8 cellular contexts compared by ENCODE assay signal in the genomic region with DNA sequence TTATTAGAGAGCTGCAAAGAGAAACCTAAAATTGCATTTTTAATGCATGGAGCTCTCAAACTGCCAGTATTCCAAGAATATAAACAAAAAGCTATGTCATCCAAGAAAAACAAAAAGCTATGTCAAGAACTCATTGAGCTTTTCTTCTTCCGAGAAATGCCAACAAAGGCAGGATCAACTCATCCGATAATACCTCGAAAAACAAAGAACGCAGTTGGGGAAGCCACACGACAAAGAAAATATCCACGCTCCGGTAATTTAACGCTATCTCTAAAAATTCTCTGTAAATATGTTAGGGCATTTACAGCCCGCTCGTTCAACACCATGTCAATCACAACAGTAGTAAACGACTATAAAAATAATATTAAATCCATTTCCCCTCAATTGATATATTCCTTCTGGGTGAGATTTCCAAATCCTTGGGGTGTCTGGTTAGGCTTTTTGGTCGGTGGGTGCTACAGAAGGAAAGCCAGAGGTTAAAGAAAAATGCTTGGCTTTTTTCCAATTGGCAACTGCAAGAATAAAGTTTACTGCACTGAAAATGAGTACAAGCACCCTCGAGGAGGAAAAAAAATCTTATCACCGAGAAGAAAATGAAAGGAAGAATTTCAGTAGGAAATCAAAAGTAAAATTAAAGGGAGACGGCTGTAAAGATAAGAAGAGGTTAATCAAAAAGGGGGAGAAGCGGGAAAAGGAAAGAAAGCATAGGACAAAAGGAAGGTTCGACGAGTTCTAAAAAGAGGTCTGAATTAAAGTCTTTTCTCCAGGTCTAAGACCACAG. TPM values are rescaled to one million over a fixed set of nuclear protein-coding genes. Genes with fewer than 3 reads are reported as not detected.
DNase-seq lines count a peak whose midpoint lies in the region; ATAC-seq and TF ChIP-seq lines count a peak whose summit lies in the region.

No MANE protein-coding gene starts in this region.

- no peak overlapping the region for H2BK12ac ChIP-seq in neuronal stem cell (ENCODE audit: low read length)

- peak overlapping the region; percentile 4 for H2BK120ac ChIP-seq in neuronal stem cell (ENCODE audit: low read depth, low read length)

- peak overlapping the region; percentile 96 for H2BK5ac ChIP-seq in neuronal stem cell (ENCODE audit: low read length)

- peaks cover 7% of the 10 kb centered on the region for H3K4me1 ChIP-seq in RWPE2 (ENCODE audit: insufficient read depth, poor library complexity, severe bottlenecking)
- peaks cover 1 to 2% of the 10 kb centered on the region in 2 donors for H3K4me1 ChIP-seq in neuronal stem cell (ENCODE audit: control insufficient read depth in 2 of 2, insufficient read depth in 1 of 2, low read depth in 1 of 2, low read length in 2 of 2)

- H3K14ac ChIP-seq in neuronal stem cell (ENCODE audit: low read length), result no peak overlapping the region

- H3K36me3 Mint-ChIP-seq in activated naive CD4-positive, alpha-beta T cell treated with anti-CD3 and anti-CD28 coated beads, Interleukin-2, amount 50 U/mL, for 24 hours, result peaks cover 3% of the 10 kb centered on the region

- no peaks in the 10 kb centered on the region for H3K27me3 Mint-ChIP-seq in activated naive CD4-positive, alpha-beta T cell treated with anti-CD3 and anti-CD28 coated beads, Interleukin-2, amount 50 U/mL, for 24 hours

- H4K8ac ChIP-seq in neuronal stem cell (ENCODE audit: low read depth, low read length), result no peak overlapping the region

- H2AK5ac ChIP-seq in neuronal stem cell (ENCODE audit: low read depth, low read length), result peak overlapping the region; percentile 36

- H3K27ac ChIP-seq in RWPE2 (ENCODE audit: poor library complexity, severe bottlenecking) (peak overlapping the region; percentile 89), epithelial cell of prostate (peak overlapping the region; percentile 92), neuronal stem cell (replicated peaks; ENCODE audit: low read length) (peak overlapping the region; percentile 100)

- no peak for ATAC-seq in RWPE2 (ENCODE audit: low read depth)

- no peak overlapping the region for H2BK15ac ChIP-seq in neuronal stem cell (ENCODE audit: low read length)

- peak overlapping the region; percentile 100 for H3K4me3 Mint-ChIP-seq in activated naive CD4-positive, alpha-beta T cell treated with anti-CD3 and anti-CD28 coated beads, Interleukin-2, amount 50 U/mL, for 24 hours

- H3K27ac Mint-ChIP-seq in activated naive CD4-positive, alpha-beta T cell treated with anti-CD3 and anti-CD28 coated beads, Interleukin-2, amount 50 U/mL, for 24 hours, result peak overlapping the region; percentile 99

- no peak for DNase-seq in activated naive CD4-positive, alpha-beta T cell (lab: John Stamatoyannopoulos, UW)
- DNase-seq in RWPE2 (ENCODE audit: low spot score) (no peak), epithelial cell of prostate (ENCODE audit: low read depth, low spot score) (no peak), neuronal stem cell (ENCODE audit: low spot score) (peak; percentile 35), GM10266 (ENCODE audit: extremely low spot score) (no peak), HuH-7.5 (ENCODE audit: low spot score) (no peak), AG08395 (ENCODE audit: low spot score) (no peak)

- H3K36me3 ChIP-seq in RWPE2 (ENCODE audit: low read depth), result peaks cover 19% of the 10 kb centered on the region; the same call in 1 of the 2 replicates
- peaks cover under 1 to 38% of the 10 kb centered on the region in 2 donors for H3K36me3 ChIP-seq in neuronal stem cell (replicated peaks in 1 of 2; ENCODE audit: control insufficient read depth in 2 of 2, insufficient read depth in 2 of 2, low read length in 2 of 2)

- H3K23ac ChIP-seq in neuronal stem cell (ENCODE audit: low read depth, low read length, poor library complexity), result no peak overlapping the region

- peak overlapping the region; percentile 47 for H3K4me2 ChIP-seq in neuronal stem cell (ENCODE audit: insufficient read depth, low read length, poor library complexity, severe bottlenecking)

- no peak for TF ChIP-seq CTCF in RWPE2 (IDR thresholded peaks at IDR 0.05; ENCODE audit: poor library complexity, severe bottlenecking)
- TF ChIP-seq CTCF in GM10266 (IDR thresholded peaks at IDR 0.05; ENCODE audit: control insufficient read depth, insufficient read depth, low read depth, missing control alignments), result no peak

- no peak overlapping the region for H4K91ac ChIP-seq in neuronal stem cell (ENCODE audit: low read depth, low read length, poor library complexity)

- H3K79me1 ChIP-seq in neuronal stem cell (ENCODE audit: low read depth, low read length), result peaks cover 3% of the 10 kb centered on the region

- H3K4me3 ChIP-seq in RWPE2 (ENCODE audit: severe bottlenecking) (peak overlapping the region; percentile 90), neuronal stem cell (ENCODE audit: low read length in 2 of 2) (peak overlapping the region; percentile 74 to 93)

- peak overlapping the region; percentile 89 for H3K18ac ChIP-seq in neuronal stem cell (ENCODE audit: low read length)

- peaks cover 43% of the 10 kb centered on the region for H3K4me1 Mint-ChIP-seq in activated naive CD4-positive, alpha-beta T cell treated with anti-CD3 and anti-CD28 coated beads, Interleukin-2, amount 50 U/mL, for 24 hours

- H3K9ac ChIP-seq in neuronal stem cell (ENCODE audit: low read depth, low read length, poor library complexity), result peak overlapping the region; percentile 94

- H3K27me3 ChIP-seq in RWPE2 (ENCODE audit: insufficient read depth, poor library complexity, severe bottlenecking), result no peaks in the 10 kb centered on the region
- no peaks in the 10 kb centered on the region for H3K27me3 ChIP-seq in neuronal stem cell (ENCODE audit: control insufficient read depth in 3 of 3, insufficient read depth in 3 of 3, low read depth in 1 of 3, low read length in 3 of 3)

- H3K9me3 ChIP-seq in RWPE2 (ENCODE audit: severe bottlenecking) (no peaks in the 10 kb centered on the region), neuronal stem cell (replicated peaks in 1 of 2; ENCODE audit: control insufficient read depth in 2 of 2, insufficient read depth in 1 of 2, low read depth in 1 of 2, low read length in 2 of 2) (peaks cover under 1 to 2% of the 10 kb centered on the region in 2 donors)

- H3K9me3 Mint-ChIP-seq in activated naive CD4-positive, alpha-beta T cell treated with anti-CD3 and anti-CD28 coated beads, Interleukin-2, amount 50 U/mL, for 24 hours, result no peaks in the 10 kb centered on the region

- no peak overlapping the region for H3K4ac ChIP-seq in neuronal stem cell (ENCODE audit: low read length)

- peak overlapping the region; percentile 82 for H2AFZ ChIP-seq in neuronal stem cell (ENCODE audit: low read length)

- WGBS in neuronal stem cell (ENCODE audit: extremely low coverage in 2 of 2, insufficient read length in 2 of 2, insufficient replicate concordance in 1 of 2), 2 donors, result no CpG with 5 or more reads among the region's 18 CpGs

RNA-seq across cellular contexts. Expression of gene TIA1, which starts 0.9 kb away (rescaled TPM):
- polyA plus RNA-seq in neuronal stem cell (2013, experiment 1 of 2), result 134 TPM
- polyA plus RNA-seq in neuronal stem cell (2013, experiment 2 of 2), result 134 TPM

RNA-seq across cellular contexts. Expression of gene PCYOX1, which starts 10.4 kb away (rescaled TPM):
- polyA plus RNA-seq in neuronal stem cell (2013, experiment 1 of 2), result 33.7 TPM
- polyA plus RNA-seq in neuronal stem cell (2013, experiment 2 of 2), result 33.8 TPM

RNA-seq across cellular contexts. Expression of gene SNRPG, which starts 46.0 kb away (rescaled TPM):
- polyA plus RNA-seq in neuronal stem cell (2013, experiment 1 of 2), result 401 TPM
- polyA plus RNA-seq in neuronal stem cell (2013, experiment 2 of 2), result 403 TPM

RNA-seq across cellular contexts. Expression of gene FAM136A, which starts 54.3 kb away (rescaled TPM):
- polyA plus RNA-seq in neuronal stem cell (2013, experiment 1 of 2), result 52.0 TPM
- 52.5 TPM for polyA plus RNA-seq in neuronal stem cell (2013, experiment 2 of 2)

RNA-seq across cellular contexts. Expression of gene C2orf42, which starts 56.7 kb away (rescaled TPM):
- polyA plus RNA-seq in neuronal stem cell (2013, experiment 1 of 2), result 5.4 TPM
- polyA plus RNA-seq in neuronal stem cell (2013, experiment 2 of 2), result 5.6 TPM
